ENCODE assay signal across 10 cellular contexts in genomic region chr12:15001733-15002471, GRCh38. TPM values are rescaled to one million over a fixed set of nuclear protein-coding genes. Genes with fewer than 3 reads are reported as not detected.
DNase-seq lines count a peak whose midpoint lies in the region; ATAC-seq and TF ChIP-seq lines count a peak whose summit lies in the region.
"Had no signal": no experiment of that assay in that cellular context is flagged by ENCODE, and none has a peak within 500 bp of the region (broad histone marks: within the 10 kb centered on the region; RNA-seq: fewer than 3 reads in every experiment).

No MANE protein-coding gene starts in this region.

- no peak overlapping the region for H3K4me3 Mint-ChIP-seq in activated T-cell treated with anti-CD3 and anti-CD28 coated beads, Interleukin-2, amount 50 U/mL, for 24 hours
- H3K4me3 Mint-ChIP-seq: activated T-cell treated with anti-CD3 and anti-CD28 coated beads, Interleukin-2, amount 50 U/mL, for 4 hours had no signal

- intact Hi-C loops in posterior vena cava (cut with DNase I) = loop anchor here in 1 of 2 donors (10.0 kb wide), 1 partner anchor 223 kb away; the partner anchor contains the start of gene RERG

- H3K27me3 Mint-ChIP-seq in activated T-cell treated with anti-CD3 and anti-CD28 coated beads, Interleukin-2, amount 50 U/mL, for 24 hours = peaks cover 36% of the 10 kb centered on the region

- no peak for TF ChIP-seq CTCF in right atrium auricular region (IDR thresholded peaks at IDR 0.05)

- peak overlapping the region; percentile 57 for H3K4me3 ChIP-seq in adipocyte (ENCODE audit: low read length)
- no peak overlapping the region for H3K4me3 ChIP-seq in right atrium auricular region

- no peak overlapping the region for H3K27ac Mint-ChIP-seq in activated T-cell treated with anti-CD3 and anti-CD28 coated beads, Interleukin-2, amount 50 U/mL, for 24 hours

- H3K27me3 ChIP-seq in adipocyte (replicated peaks; ENCODE audit: control insufficient read depth, insufficient read depth, low read length) = no peaks in the 10 kb centered on the region
- H3K27me3 ChIP-seq in right atrium auricular region = no peaks in the 10 kb centered on the region

- no peaks in the 10 kb centered on the region for H3K36me3 ChIP-seq in adipocyte (ENCODE audit: control insufficient read depth, insufficient read depth, low read length, severe bottlenecking)
- no peaks in the 10 kb centered on the region for H3K36me3 ChIP-seq in right atrium auricular region

- no peak for ATAC-seq in activated CD4-positive, CD25-positive, alpha-beta regulatory T cell treated with anti-CD3 and anti-CD28 coated beads, Interleukin-2, amount 50 U/mL, for 24 hours
- ATAC-seq: activated T-cell treated with anti-CD3 and anti-CD28 coated beads, Interleukin-2, amount 50 U/mL, for 4 hours had no signal

- H3K9ac ChIP-seq in adipocyte (ENCODE audit: low read length) = peak overlapping the region; percentile 22

- peak overlapping the region; percentile 35 to 39 for H3K27ac ChIP-seq in right atrium auricular region

- no peaks in the 10 kb centered on the region for H3K4me1 Mint-ChIP-seq in activated T-cell treated with anti-CD3 and anti-CD28 coated beads, Interleukin-2, amount 50 U/mL, for 24 hours (ENCODE audit: low read depth)

- no peaks in the 10 kb centered on the region for H3K9me3 Mint-ChIP-seq in activated T-cell treated with anti-CD3 and anti-CD28 coated beads, Interleukin-2, amount 50 U/mL, for 24 hours
- H3K9me3 Mint-ChIP-seq: activated T-cell treated with anti-CD3 and anti-CD28 coated beads, Interleukin-2, amount 50 U/mL, for 4 hours had no signal

- no peaks in the 10 kb centered on the region for H3K36me3 Mint-ChIP-seq in activated T-cell treated with anti-CD3 and anti-CD28 coated beads, Interleukin-2, amount 50 U/mL, for 24 hours (ENCODE audit: low read depth)

- peaks cover 28% of the 10 kb centered on the region for H3K4me1 ChIP-seq in adipocyte (ENCODE audit: control insufficient read depth, insufficient read depth, low read length)
- H3K4me1 ChIP-seq in right atrium auricular region = peaks cover 0 to 14% of the 10 kb centered on the region in 2 donors

- H3K9me3 ChIP-seq in adipocyte (ENCODE audit: control insufficient read depth, low read length) = no peaks in the 10 kb centered on the region
- H3K9me3 ChIP-seq in right atrium auricular region = no peaks in the 10 kb centered on the region

- DNase-seq in ELF-1 (ENCODE audit: low read depth, low spot score) (peak; percentile 34), adipocyte (ENCODE audit: low read depth) (peak; percentile 9), right atrium auricular region (ENCODE audit: low spot score) (peak; percentile 62), posterior vena cava (ENCODE audit: low spot score) (peak; percentile 87), HuH-7.5 (ENCODE audit: low spot score) (no peak), SKM-1 treated with dmso at 0.1 percent for 144 hours (lab: John Stamatoyannopoulos, UW; ENCODE audit: unreplicated experiment) (no peak)
- no peak for DNase-seq in activated T-cell treated with anti-CD3 and anti-CD28 coated beads, Interleukin-2, amount 50 U/mL, for 24 hours
- DNase-seq: activated T-cell treated with anti-CD3 and anti-CD28 coated beads, Interleukin-2, amount 50 U/mL, for 4 hours; NK-92 treated with Interleukin-12 subunit alpha and Interleukin-12 subunit beta, amount 100 ng/mL, for 24 hours had no signal

RNA-seq across cellular contexts. Expression of gene PDE6H, which starts 29.1 kb away (rescaled TPM):
- total RNA-seq in right atrium auricular region (not detected), posterior vena cava (not detected)
- total RNA-seq: activated T-cell treated with anti-CD3 and anti-CD28 coated beads, Interleukin-2, amount 50 U/mL, for 4 hours had no signal

RNA-seq across cellular contexts. Expression of gene ARHGDIB, which starts 40.5 kb away (rescaled TPM):
- 100 to 1,000 TPM in 1 of 2 donors, 10 to 100 TPM in 1; 69.5 to 124 TPM for total RNA-seq in right atrium auricular region
- 100 to 1,000 TPM in 1 of 2 donors, 10 to 100 TPM in 1; 96.6 to 157 TPM for total RNA-seq in posterior vena cava

Comparison
In these comparisons a context has a peak if more than half of its experiments do, and no peak if none do; other contexts are left out.
1. DNase-seq: peak in ELF-1 (single experiment), adipocyte (single experiment), right atrium auricular region (single experiment) and posterior vena cava (single experiment); none in HuH-7.5 (single experiment), SKM-1 treated with dmso at 0.1 percent for 144 hours (single experiment) and activated T-cell treated with anti-CD3 and anti-CD28 coated beads, Interleukin-2, amount 50 U/mL, for 24 hours (single experiment).